Comparison of ENCODE assay signal across 17 cellular contexts in genomic region chr21:45336535-45336810, GRCh38.
"Had no signal": no experiment of that assay in that cellular context is flagged by ENCODE, and none has a peak within 500 bp of the region (broad histone marks: within the 10 kb centered on the region; RNA-seq: fewer than 3 reads in every experiment).

No MANE protein-coding gene starts in this region.

- H3K36me3 ChIP-seq: gastroesophageal sphincter, pancreas, transverse colon, WERI-Rb-1 had no signal

- DNase-seq: activated CD4-positive, alpha-beta T cell treated with anti-CD3 and anti-CD28 coated beads for 4 hours; activated CD8-positive, alpha-beta memory T cell treated with anti-CD3 and anti-CD28 coated beads, Interleukin-2, amount 50 U/mL, for 48 hours; activated CD8-positive, alpha-beta T cell treated with anti-CD3 and anti-CD28 coated beads for 36 hours; activated naive CD4-positive, alpha-beta T cell treated with anti-CD3 and anti-CD28 coated beads, Interleukin-2, amount 10 ng/mL, durations not matched to agents 7 days and 5 days; effector memory CD4-positive, alpha-beta T cell; T-cell; transverse colon had no signal

- H3K27ac ChIP-seq: gastroesophageal sphincter, pancreas, transverse colon, WERI-Rb-1 had no signal

- H3K27me3 ChIP-seq: body of pancreas, gastroesophageal sphincter, pancreas, transverse colon had no signal

- H3K36me3 Mint-ChIP-seq: activated naive CD4-positive, alpha-beta T cell treated with anti-CD3 and anti-CD28 coated beads, Interleukin-2, amount 10 ng/mL, durations not matched to agents 7 days and 5 days; natural killer cell treated with Interleukin-12 subunit alpha and Interleukin-12 subunit beta and Interleukin-15 and Interleukin-18, amount 100 ng/mL, for 72 hours; T-cell had no signal

- ATAC-seq: activated CD8-positive, alpha-beta T cell treated with anti-CD3 and anti-CD28 coated beads for 36 hours; stimulated activated memory B cell treated with anti-CD40 and anti-IgM and Interleukin-4, amounts not matched to agents 10 μg/mL and 1 μg/mL and 100 μg/mL, for 72 hours; T-cell had no signal

- H3K4me3 Mint-ChIP-seq: activated CD8-positive, alpha-beta T cell treated with anti-CD3 and anti-CD28 coated beads for 36 hours; activated naive CD4-positive, alpha-beta T cell treated with anti-CD3 and anti-CD28 coated beads, Interleukin-2, amount 10 ng/mL, durations not matched to agents 7 days and 5 days; activated T-helper 1 cell treated with anti-CD3 and anti-CD28 coated beads, Interleukin-12 subunit alpha, Interleukin-12 subunit beta, Interleukin-2, Interleukin-4 antibody, amounts not matched to agents 30 ng/mL and 10 ng/mL and 1 ng/mL, durations not matched to agents 14 hours and 24 hours and 36 hours; central memory CD8-positive, alpha-beta T cell; natural killer cell treated with Interleukin-12 subunit alpha and Interleukin-12 subunit beta and Interleukin-15 and Interleukin-18, amount 100 ng/mL, for 72 hours; stimulated activated memory B cell treated with anti-CD40 and anti-IgM and Interleukin-4, amounts not matched to agents 10 μg/mL and 1 μg/mL and 100 μg/mL, for 72 hours; T-cell had no signal

- H3K9me3 Mint-ChIP-seq: activated CD8-positive, alpha-beta T cell treated with anti-CD3 and anti-CD28 coated beads for 36 hours; activated naive CD4-positive, alpha-beta T cell treated with anti-CD3 and anti-CD28 coated beads, Interleukin-2, amount 10 ng/mL, durations not matched to agents 7 days and 5 days; activated T-helper 1 cell treated with anti-CD3 and anti-CD28 coated beads, Interleukin-12 subunit alpha, Interleukin-12 subunit beta, Interleukin-2, Interleukin-4 antibody, amounts not matched to agents 30 ng/mL and 10 ng/mL and 1 ng/mL, durations not matched to agents 14 hours and 24 hours and 36 hours; central memory CD8-positive, alpha-beta T cell; T-cell had no signal

- H3K9me3 ChIP-seq: body of pancreas, gastroesophageal sphincter, pancreas, transverse colon had no signal

- FAIRE-seq: pancreas, small intestine had no signal

- H3K4me1 ChIP-seq: transverse colon had no signal

- H3K27ac Mint-ChIP-seq: activated CD8-positive, alpha-beta T cell treated with anti-CD3 and anti-CD28 coated beads for 36 hours; activated naive CD4-positive, alpha-beta T cell treated with anti-CD3 and anti-CD28 coated beads, Interleukin-2, amount 10 ng/mL, durations not matched to agents 7 days and 5 days; activated T-helper 1 cell treated with anti-CD3 and anti-CD28 coated beads, Interleukin-12 subunit alpha, Interleukin-12 subunit beta, Interleukin-2, Interleukin-4 antibody, amounts not matched to agents 30 ng/mL and 10 ng/mL and 1 ng/mL, durations not matched to agents 14 hours and 24 hours and 36 hours; natural killer cell treated with Interleukin-12 subunit alpha and Interleukin-12 subunit beta and Interleukin-15 and Interleukin-18, amount 100 ng/mL, for 72 hours; stimulated activated memory B cell treated with anti-CD40 and anti-IgM and Interleukin-4, amounts not matched to agents 10 μg/mL and 1 μg/mL and 100 μg/mL, for 72 hours; T-cell had no signal

- H3K4me3 ChIP-seq: body of pancreas, gastroesophageal sphincter, lung, pancreas, transverse colon had no signal

- H3K4me1 Mint-ChIP-seq: activated naive CD4-positive, alpha-beta T cell treated with anti-CD3 and anti-CD28 coated beads, Interleukin-2, amount 10 ng/mL, durations not matched to agents 7 days and 5 days; central memory CD8-positive, alpha-beta T cell; stimulated activated memory B cell treated with anti-CD40 and anti-IgM and Interleukin-4, amounts not matched to agents 10 μg/mL and 1 μg/mL and 100 μg/mL, for 72 hours had no signal
